Comparison of ENCODE assay signal across 10 cellular contexts in the genomic region with DNA sequence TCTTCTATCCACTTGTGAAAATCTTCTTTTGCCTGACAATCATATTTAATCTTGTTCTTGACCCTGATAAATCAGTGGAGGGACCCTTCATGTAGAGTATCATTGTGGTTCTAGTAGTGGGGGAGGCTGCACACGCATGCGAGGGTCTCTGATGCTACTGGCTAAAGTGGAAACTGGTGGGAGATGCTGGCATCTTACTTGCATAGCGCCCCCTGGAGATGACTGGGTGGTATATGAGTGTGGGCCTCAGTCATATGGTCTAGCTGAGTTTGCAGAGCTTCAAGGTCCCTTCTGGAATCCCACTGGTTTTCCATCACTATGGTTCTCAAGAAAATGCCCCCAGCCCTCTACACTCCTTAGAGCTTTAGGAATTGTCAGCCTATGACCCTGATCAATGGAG.
DNase-seq lines count a peak whose midpoint lies in the region; ATAC-seq and TF ChIP-seq lines count a peak whose summit lies in the region.
"Had no signal": no experiment of that assay in that cellular context is flagged by ENCODE, and none has a peak within 500 bp of the region (broad histone marks: within the 10 kb centered on the region; RNA-seq: fewer than 3 reads in every experiment).

No MANE protein-coding gene starts in this region.

- H3K18ac ChIP-seq in trophoblast cell (ENCODE audit: low read length): no peak overlapping the region

- no peak overlapping the region for H2AK5ac ChIP-seq in trophoblast cell (ENCODE audit: low read length)

- WGBS in trophoblast cell (ENCODE audit: extremely low coverage, insufficient coverage, insufficient read length): no CpG with 5 or more reads among the region's 3 CpGs

- CTCF ChIA-PET in RWPE1 (lab: Yijun Ruan, JAX): interaction anchor here (0.6 kb wide), 1 partner anchor 54 kb away, joined by 3 read pairs; no protein-coding TSS in a partner anchor

- peak overlapping the region; percentile 5 for H4K91ac ChIP-seq in trophoblast cell (ENCODE audit: low read depth, low read length)

- peaks cover 12% of the 10 kb centered on the region for H3K4me1 Mint-ChIP-seq in activated naive CD8-positive, alpha-beta T cell treated with anti-CD3 and anti-CD28 coated beads, Interleukin-2, amount 50 U/mL, for 24 hours

- no peak overlapping the region for H3K27ac Mint-ChIP-seq in activated naive CD8-positive, alpha-beta T cell treated with anti-CD3 and anti-CD28 coated beads, Interleukin-2, amount 50 U/mL, for 24 hours
- H3K27ac Mint-ChIP-seq: brain had no signal

- peaks cover 3% of the 10 kb centered on the region for H3K36me3 Mint-ChIP-seq in activated naive CD8-positive, alpha-beta T cell treated with anti-CD3 and anti-CD28 coated beads, Interleukin-2, amount 50 U/mL, for 24 hours (ENCODE audit: low read depth)

- H3K4me3 ChIP-seq in trophoblast cell (ENCODE audit: low read depth, low read length): no peak overlapping the region

- no peak overlapping the region for H3K4ac ChIP-seq in trophoblast cell (ENCODE audit: low read depth, low read length)

- H3K14ac ChIP-seq in trophoblast cell (ENCODE audit: low read length): no peak overlapping the region

- no peaks in the 10 kb centered on the region for H3K9me3 ChIP-seq in trophoblast cell (ENCODE audit: insufficient read depth, low read depth, low read length)

- peak overlapping the region; percentile 46 for H2BK12ac ChIP-seq in trophoblast cell (ENCODE audit: low read length)

- no peaks in the 10 kb centered on the region for H3K79me1 ChIP-seq in trophoblast cell (ENCODE audit: low read length)

- peak; percentile 36 for ATAC-seq in activated naive CD8-positive, alpha-beta T cell treated with anti-CD3 and anti-CD28 coated beads, Interleukin-2, amount 50 U/mL, for 24 hours
- ATAC-seq in GM21723 (IDR thresholded peaks at IDR 0.05; ENCODE audit: unreplicated experiment): no peak

- H3K9me3 Mint-ChIP-seq in activated naive CD8-positive, alpha-beta T cell treated with anti-CD3 and anti-CD28 coated beads, Interleukin-2, amount 50 U/mL, for 24 hours: peaks cover 16% of the 10 kb centered on the region

- no peak overlapping the region for H2BK5ac ChIP-seq in trophoblast cell (ENCODE audit: low read depth, low read length, poor library complexity)

- peak; percentile 30; the same call in 1 of the 2 replicates for TF ChIP-seq CTCF in LNCAP (IDR thresholded peaks at IDR 0.05)
- no peak for TF ChIP-seq CTCF in RWPE1 (conservative IDR thresholded peaks at IDR 0.05; ENCODE audit: low read depth)

- H3K4me3 Mint-ChIP-seq in activated naive CD8-positive, alpha-beta T cell treated with anti-CD3 and anti-CD28 coated beads, Interleukin-2, amount 50 U/mL, for 24 hours: no peak overlapping the region
- H3K4me3 Mint-ChIP-seq: brain had no signal

- no peak overlapping the region for H2BK120ac ChIP-seq in trophoblast cell (ENCODE audit: insufficient read depth, low read length, poor library complexity)

- H3K9ac ChIP-seq in trophoblast cell (ENCODE audit: low read length): no peak overlapping the region

- POLR2A ChIA-PET in RWPE1 (lab: Yijun Ruan, JAX; ENCODE audit: low non-redundant PET): no interaction called here

- peaks cover 4% of the 10 kb centered on the region for H3K27me3 Mint-ChIP-seq in activated naive CD8-positive, alpha-beta T cell treated with anti-CD3 and anti-CD28 coated beads, Interleukin-2, amount 50 U/mL, for 24 hours
- H3K27me3 Mint-ChIP-seq: brain had no signal

- no peaks in the 10 kb centered on the region for H3K4me1 ChIP-seq in trophoblast cell (ENCODE audit: control insufficient read depth in 1 of 2, insufficient read depth in 2 of 2, low read length in 2 of 2)

- no peak overlapping the region for H4K12ac ChIP-seq in trophoblast cell (ENCODE audit: low read depth, low read length)

- H3K27me3 ChIP-seq in trophoblast cell (ENCODE audit: insufficient read depth, low read length): no peaks in the 10 kb centered on the region

- H3K4me2 ChIP-seq in trophoblast cell (ENCODE audit: low read length): no peak overlapping the region

- no peak overlapping the region for H4K8ac ChIP-seq in trophoblast cell (ENCODE audit: low read depth, low read length)

- H3K27ac ChIP-seq in trophoblast cell (ENCODE audit: low read depth, low read length) (no peak overlapping the region), RWPE1 (no peak overlapping the region)

- no peaks in the 10 kb centered on the region for H3K36me3 ChIP-seq in trophoblast cell (ENCODE audit: control insufficient read depth in 1 of 2, insufficient read depth in 2 of 2, low read length in 2 of 2)

- no peak overlapping the region for H3K23ac ChIP-seq in trophoblast cell (ENCODE audit: low read length)

- no peak overlapping the region for H2AFZ ChIP-seq in trophoblast cell (ENCODE audit: insufficient read depth, low read length, poor library complexity)

- peak; percentile 9 for DNase-seq in NCI-H748 (lab: John Stamatoyannopoulos, UW; ENCODE audit: unreplicated experiment)
- DNase-seq in NCI-H748 treated with DMSO at 0.1 percent for 48 hours (lab: John Stamatoyannopoulos, UW): no peak
- peak; percentile 22 for DNase-seq in activated naive CD8-positive, alpha-beta T cell treated with anti-CD3 and anti-CD28 coated beads, Interleukin-2, amount 50 U/mL, for 24 hours
- no peak for DNase-seq in trophoblast cell
- no peak for DNase-seq in RWPE1 (ENCODE audit: low spot score)
- DNase-seq in NCI-H187 treated with DMSO at 0.1 percent for 48 hours (lab: John Stamatoyannopoulos, UW): no peak
- DNase-seq: kidney glomerular epithelial cell had no signal

- H3K79me2 ChIP-seq in trophoblast cell (ENCODE audit: control insufficient read depth, insufficient read depth, low read length, poor library complexity): no peaks in the 10 kb centered on the region

Comparison
In these comparisons a context has a peak if more than half of its experiments do, and no peak if none do; other contexts are left out.
1. DNase-seq: peak in NCI-H748 (single experiment) and activated naive CD8-positive, alpha-beta T cell treated with anti-CD3 and anti-CD28 coated beads, Interleukin-2, amount 50 U/mL, for 24 hours (single experiment); none in NCI-H748 treated with DMSO at 0.1 percent for 48 hours (single experiment), trophoblast cell (0 of 2), RWPE1 (single experiment) and NCI-H187 treated with DMSO at 0.1 percent for 48 hours (single experiment).